ENCODE assay signal across 1 cellular context in genomic region chr9:113990975-113991471, GRCh38.
TF ChIP-seq lines count a peak whose summit lies in the region.

No MANE protein-coding gene starts in this region.

TF ChIP-seq in endothelial cell of umbilical vein, 7 proteins besides CTCF, POLR2A, EP300 and RAD21:
- no peak for TF ChIP-seq EZH2 (IDR thresholded peaks at IDR 0.05; ENCODE audit: borderline replicate concordance, low read depth, low read length, severe bottlenecking)
